ENCODE assay signal across 15 cellular contexts in genomic region chr1:161661660-161662311, GRCh38. TPM values are rescaled to one million over a fixed set of nuclear protein-coding genes. Genes with fewer than 3 reads are reported as not detected.
A peak's percentile ranks its signal among the peaks of the same experiment; 100 is the strongest.
DNase-seq lines count a peak whose midpoint lies in the region; ATAC-seq, FAIRE-seq and TF ChIP-seq lines count a peak whose summit lies in the region.
"Not testable (repeated sequence)": the region's sequence is repeated elsewhere in the genome, so short reads cannot be mapped to it uniquely, and the experiment has no call there.
"Had no signal": no experiment of that assay in that cellular context is flagged by ENCODE, and none has a peak within 500 bp of the region (broad histone marks: within the 10 kb centered on the region; RNA-seq: fewer than 3 reads in every experiment).

No MANE protein-coding gene starts in this region.

- not testable (repeated sequence) for TF ChIP-seq CTCF in OCI-LY1 (IDR thresholded peaks at IDR 0.05; ENCODE audit: low read length)

- not testable (repeated sequence) for H3K4me3 Mint-ChIP-seq in activated CD8-positive, alpha-beta memory T cell treated with anti-CD3 and anti-CD28 coated beads, Interleukin-2, amount 10 ng/mL, durations not matched to agents 7 days and 5 days; naive thymus-derived CD4-positive, alpha-beta T cell; stimulated activated naive CD8-positive, alpha-beta T cell treated with anti-CD3 and anti-CD28 coated beads, Interleukin-15, amount 100 ng/mL, for 72 hours

- peak; percentile 35 for ATAC-seq in GM18502 (IDR thresholded peaks at IDR 0.05; ENCODE audit: poor library complexity, unreplicated experiment)
- peak; percentile 53 for ATAC-seq in HG02798 (IDR thresholded peaks at IDR 0.05; ENCODE audit: poor library complexity, unreplicated experiment)
- peak; percentile 30 for ATAC-seq in activated CD8-positive, alpha-beta memory T cell treated with anti-CD3 and anti-CD28 coated beads, Interleukin-2, amount 10 ng/mL, durations not matched to agents 7 days and 5 days
- ATAC-seq in left ventricle myocardium superior = peak; percentile 36
- peak; percentile 78 for ATAC-seq in naive thymus-derived CD4-positive, alpha-beta T cell
- peak; percentile 67 for ATAC-seq in stimulated activated naive CD8-positive, alpha-beta T cell treated with anti-CD3 and anti-CD28 coated beads, Interleukin-15, amount 100 ng/mL, for 72 hours

- CTCF ChIA-PET in activated CD8-positive, alpha-beta memory T cell treated with anti-CD3 and anti-CD28 coated beads, Interleukin-2, amount 10 ng/mL, durations not matched to agents 7 days and 5 days (lab: Charles Lee); naive thymus-derived CD4-positive, alpha-beta T cell (lab: Charles Lee): not testable (repeated sequence)

- POLR2A ChIA-PET in naive thymus-derived CD4-positive, alpha-beta T cell (lab: Charles Lee) = not testable (repeated sequence)

- H3K36me3 Mint-ChIP-seq in activated CD8-positive, alpha-beta memory T cell treated with anti-CD3 and anti-CD28 coated beads, Interleukin-2, amount 10 ng/mL, durations not matched to agents 7 days and 5 days; naive thymus-derived CD4-positive, alpha-beta T cell: not testable (repeated sequence)

- H3K4me3 ChIP-seq in OCI-LY1 (ENCODE audit: low read depth, low read length, poor library complexity, severe bottlenecking); naive thymus-derived CD4-positive, alpha-beta T cell (ENCODE audit: low read length): not testable (repeated sequence)

- not testable (repeated sequence) for H3K9ac ChIP-seq in OCI-LY1 (ENCODE audit: low read length)

- not testable (repeated sequence) for H3K36me3 ChIP-seq in OCI-LY1 (ENCODE audit: insufficient read depth, low read length); naive thymus-derived CD4-positive, alpha-beta T cell (ENCODE audit: control insufficient read depth in 2 of 3, insufficient read depth in 3 of 3, low read length in 3 of 3)

- intact Hi-C loops in left ventricle myocardium superior (cut with micrococcal nuclease); naive thymus-derived CD4-positive, alpha-beta T cell (cut with micrococcal nuclease): not testable (repeated sequence)

- H3F3A ChIP-seq in OCI-LY1 (ENCODE audit: insufficient read depth, low read length) = not testable (repeated sequence)

- H3K27ac ChIP-seq in OCI-LY1 (ENCODE audit: low read depth, low read length, poor library complexity, severe bottlenecking); naive thymus-derived CD4-positive, alpha-beta T cell (ENCODE audit: low read depth, low read length): not testable (repeated sequence)

- not testable (repeated sequence) for H3K9me2 ChIP-seq in OCI-LY1 (ENCODE audit: low read depth, low read length)

- not testable (repeated sequence) for DNase-seq in activated CD8-positive, alpha-beta memory T cell treated with anti-CD3 and anti-CD28 coated beads, Interleukin-2, amount 10 ng/mL, durations not matched to agents 7 days and 5 days; left ventricle myocardium superior; naive thymus-derived CD4-positive, alpha-beta T cell; stimulated activated naive CD8-positive, alpha-beta T cell treated with anti-CD3 and anti-CD28 coated beads, Interleukin-15, amount 100 ng/mL, for 72 hours

- not testable (repeated sequence) for H3K27ac Mint-ChIP-seq in activated CD8-positive, alpha-beta memory T cell treated with anti-CD3 and anti-CD28 coated beads, Interleukin-2, amount 10 ng/mL, durations not matched to agents 7 days and 5 days; naive thymus-derived CD4-positive, alpha-beta T cell; stimulated activated naive CD8-positive, alpha-beta T cell treated with anti-CD3 and anti-CD28 coated beads, Interleukin-15, amount 100 ng/mL, for 72 hours

- H3K4me1 Mint-ChIP-seq in activated CD8-positive, alpha-beta memory T cell treated with anti-CD3 and anti-CD28 coated beads, Interleukin-2, amount 10 ng/mL, durations not matched to agents 7 days and 5 days; naive thymus-derived CD4-positive, alpha-beta T cell; stimulated activated naive CD8-positive, alpha-beta T cell treated with anti-CD3 and anti-CD28 coated beads, Interleukin-15, amount 100 ng/mL, for 72 hours: not testable (repeated sequence)

- H3K9me3 ChIP-seq in OCI-LY1 (ENCODE audit: low read length); naive thymus-derived CD4-positive, alpha-beta T cell (ENCODE audit: control insufficient read depth in 2 of 3, low read length in 3 of 3): not testable (repeated sequence)

- not testable (repeated sequence) for H3K27me3 ChIP-seq in OCI-LY1 (ENCODE audit: insufficient read depth, low read length); naive thymus-derived CD4-positive, alpha-beta T cell (ENCODE audit: control insufficient read depth in 2 of 2, insufficient read depth in 2 of 2, low read length in 2 of 2)

- not testable (repeated sequence) for H3K27me3 Mint-ChIP-seq in activated CD8-positive, alpha-beta memory T cell treated with anti-CD3 and anti-CD28 coated beads, Interleukin-2, amount 10 ng/mL, durations not matched to agents 7 days and 5 days; naive thymus-derived CD4-positive, alpha-beta T cell; stimulated activated naive CD8-positive, alpha-beta T cell treated with anti-CD3 and anti-CD28 coated beads, Interleukin-15, amount 100 ng/mL, for 72 hours

- not testable (repeated sequence) for H3K4me1 ChIP-seq in OCI-LY1 (ENCODE audit: insufficient read depth, low read length, severe bottlenecking); naive thymus-derived CD4-positive, alpha-beta T cell (ENCODE audit: control insufficient read depth in 2 of 2, insufficient read depth in 2 of 2, low read length in 2 of 2)

- not testable (repeated sequence) for H2AFZ ChIP-seq in OCI-LY1 (ENCODE audit: low read length)

- FAIRE-seq in A204.1 (lab: Jason Lieb, UNC) = peak; percentile 9

- not testable (repeated sequence) for H4K20me1 ChIP-seq in OCI-LY1 (ENCODE audit: insufficient read depth, low read length)

- H3K4me2 ChIP-seq in OCI-LY1 (ENCODE audit: low read length) = peak overlapping the region; percentile 36; the same call in 1 of the 2 replicates

- H3K9me3 Mint-ChIP-seq in activated CD8-positive, alpha-beta memory T cell treated with anti-CD3 and anti-CD28 coated beads, Interleukin-2, amount 10 ng/mL, durations not matched to agents 7 days and 5 days (ENCODE audit: low read depth); naive thymus-derived CD4-positive, alpha-beta T cell; stimulated activated naive CD8-positive, alpha-beta T cell treated with anti-CD3 and anti-CD28 coated beads, Interleukin-15, amount 100 ng/mL, for 72 hours: not testable (repeated sequence)

- H3K79me2 ChIP-seq in OCI-LY1 (ENCODE audit: insufficient read depth, low read length) = not testable (repeated sequence)

RNA-seq across cellular contexts. Expression of gene FCGR2B, which starts 1.2 kb away (rescaled TPM):
- total RNA-seq in activated CD8-positive, alpha-beta memory T cell treated with anti-CD3 and anti-CD28 coated beads, Interleukin-2, amount 10 ng/mL, durations not matched to agents 7 days and 5 days = under 1 TPM in 1 of 2 experiments, not detected in 1; 0.20 TPM
- 12.6 TPM for total RNA-seq in left ventricle myocardium superior
- total RNA-seq in naive thymus-derived CD4-positive, alpha-beta T cell = 10 to 100 TPM in 1 of 5 experiments, 1 to 10 TPM in 3, not detected in 1; 2.2 to 13.9 (median 5.2) TPM
- under 1 TPM in 1 of 2 donors, not detected in 1; 0.24 TPM for polyA plus RNA-seq in naive thymus-derived CD4-positive, alpha-beta T cell
- total RNA-seq: GM23248, H7, PC-9, SJCRH30 had no signal
- polyA plus RNA-seq: BJ, GM23248 had no signal

RNA-seq across cellular contexts. Expression of gene FCGR3B, which starts 30.8 kb away (rescaled TPM):
- total RNA-seq in activated CD8-positive, alpha-beta memory T cell treated with anti-CD3 and anti-CD28 coated beads, Interleukin-2, amount 10 ng/mL, durations not matched to agents 7 days and 5 days = under 1 TPM in 1 of 2 experiments, not detected in 1; 0.37 TPM
- total RNA-seq in left ventricle myocardium superior = 3.3 TPM
- 1 to 10 TPM in 1 of 5 experiments, under 1 TPM in 1, not detected in 3; 0.85 to 4.1 TPM for total RNA-seq in naive thymus-derived CD4-positive, alpha-beta T cell
- polyA plus RNA-seq in naive thymus-derived CD4-positive, alpha-beta T cell = not detected
- total RNA-seq: GM23248, H7, PC-9, RPMI7951, SJCRH30 had no signal
- polyA plus RNA-seq: BJ, GM23248 had no signal

RNA-seq across cellular contexts. Expression of gene FCRLA, which starts 45.2 kb away (rescaled TPM):
- not detected for total RNA-seq in activated CD8-positive, alpha-beta memory T cell treated with anti-CD3 and anti-CD28 coated beads, Interleukin-2, amount 10 ng/mL, durations not matched to agents 7 days and 5 days
- total RNA-seq in left ventricle myocardium superior = not detected
- total RNA-seq in naive thymus-derived CD4-positive, alpha-beta T cell = 1 to 10 TPM in 1 of 5 experiments, under 1 TPM in 3, not detected in 1; 0.32 to 1.8 (median 0.53) TPM
- polyA plus RNA-seq in naive thymus-derived CD4-positive, alpha-beta T cell = under 1 TPM; 0.56 to 0.59 TPM
- total RNA-seq: H7, Right ventricle myocardium inferior had no signal

RNA-seq across cellular contexts. Expression of gene FCRLB, which starts 59.6 kb away (rescaled TPM):
- total RNA-seq in activated CD8-positive, alpha-beta memory T cell treated with anti-CD3 and anti-CD28 coated beads, Interleukin-2, amount 10 ng/mL, durations not matched to agents 7 days and 5 days = 1 to 10 TPM in 1 of 2 experiments, under 1 TPM in 1; 0.63 to 1.1 TPM
- 0.17 TPM for total RNA-seq in left ventricle myocardium superior
- total RNA-seq in naive thymus-derived CD4-positive, alpha-beta T cell = 1 to 10 TPM in 2 of 5 experiments, under 1 TPM in 3; 0.34 to 1.8 (median 0.76) TPM
- polyA plus RNA-seq in naive thymus-derived CD4-positive, alpha-beta T cell = under 1 TPM; 0.79 to 0.90 TPM
